ENCODE assay signal across 17 cellular contexts in the genomic region with DNA sequence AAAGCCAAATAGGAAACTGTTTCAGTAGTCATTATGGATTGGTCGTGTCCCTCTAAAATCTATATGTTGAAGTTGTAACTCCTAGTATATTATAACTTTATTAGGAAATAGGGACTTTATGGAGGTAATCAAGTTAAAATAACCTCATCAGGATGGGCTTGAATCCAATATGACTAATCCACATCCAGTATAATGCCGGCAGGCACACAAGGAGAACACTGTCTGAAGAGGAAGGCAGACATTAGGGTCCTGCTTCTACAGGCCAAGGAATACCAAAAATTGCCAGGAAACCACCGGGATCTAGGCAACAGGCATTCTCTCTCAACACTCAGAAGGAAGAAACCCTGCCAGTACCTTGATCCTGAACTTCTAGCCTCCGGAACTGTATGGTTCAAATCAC.
"Had no signal": no experiment of that assay in that cellular context is flagged by ENCODE, and none has a peak within 500 bp of the region (broad histone marks: within the 10 kb centered on the region; RNA-seq: fewer than 3 reads in every experiment).

No MANE protein-coding gene starts in this region.

- DNase-seq: activated B cell treated with CpG ODN at 0.5 μM for 24 hours; activated CD4-positive, alpha-beta T cell treated with anti-CD3 and anti-CD28 coated beads, Interleukin-2, amount 50 U/mL, for 4 hours; activated effector memory CD4-positive, alpha-beta T cell treated with anti-CD3 and anti-CD28 coated beads, Interleukin-2, amount 50 U/mL, for 16 hours; activated T-cell treated with anti-CD3 and anti-CD28 coated beads, Interleukin-2, amount 50 U/mL, for 4 hours; amygdala; effector memory CD8-positive, alpha-beta T cell; heart right ventricle; islet precursor cell; left ventricle myocardium superior; mesendoderm; occipital lobe; psoas muscle; right lobe of liver; stimulated activated naive CD4-positive, alpha-beta T cell; T-helper 2 cell; trophoblast cell had no signal

- H3K4me3 ChIP-seq: heart right ventricle, psoas muscle, right lobe of liver had no signal

- H3K36me3 ChIP-seq: heart right ventricle, right lobe of liver had no signal

- H3K9me3 ChIP-seq: heart right ventricle, psoas muscle, right lobe of liver had no signal

- H3K4me1 ChIP-seq: heart right ventricle, psoas muscle, right lobe of liver had no signal

- H3K27me3 ChIP-seq: heart right ventricle, right lobe of liver had no signal

- ATAC-seq: activated naive CD4-positive, alpha-beta T cell treated with anti-CD3 and anti-CD28 coated beads, Interleukin-2, amount 50 U/mL, for 72 hours; activated T-cell treated with anti-CD3 and anti-CD28 coated beads, Interleukin-2, amount 50 U/mL, for 4 hours; effector memory CD8-positive, alpha-beta T cell; heart right ventricle; left ventricle myocardium superior; psoas muscle; right lobe of liver had no signal

- H3K27ac ChIP-seq: heart right ventricle, psoas muscle, right lobe of liver had no signal
